In genomic region chr2:36789181-36789804, GRCh38 we compare ENCODE assay signal across 25 cellular contexts.
DNase-seq lines count a peak whose midpoint lies in the region; ATAC-seq and TF ChIP-seq lines count a peak whose summit lies in the region.
"Had no signal": no experiment of that assay in that cellular context is flagged by ENCODE, and none has a peak within 500 bp of the region (broad histone marks: within the 10 kb centered on the region; RNA-seq: fewer than 3 reads in every experiment).

No MANE protein-coding gene starts in this region.

- H3K9ac ChIP-seq in Loucy (ENCODE audit: low read depth, low read length, poor library complexity, severe bottlenecking): no peak overlapping the region

- H3K79me2 ChIP-seq in Loucy (ENCODE audit: insufficient read depth, low read length): no peaks in the 10 kb centered on the region

- H3K4me2 ChIP-seq in Loucy (ENCODE audit: low read depth, low read length, poor library complexity, severe bottlenecking): peak overlapping the region; percentile 3

- peak overlapping the region; percentile 62; the same call in 1 of the 2 replicates for H2AFZ ChIP-seq in Loucy (ENCODE audit: low read length)

- no peak overlapping the region for H3K4me3 ChIP-seq in Loucy (ENCODE audit: low read length, poor library complexity, severe bottlenecking)
- H3K4me3 ChIP-seq in tibial artery: no peak overlapping the region
- H3K4me3 ChIP-seq: left ventricle myocardium inferior, prostate gland, thyroid gland had no signal

- H3K27me3 ChIP-seq in Loucy (ENCODE audit: insufficient read depth, low read length, poor library complexity, severe bottlenecking) (no peaks in the 10 kb centered on the region), tibial artery (peaks cover 0 to 2% of the 10 kb centered on the region in 2 donors)
- H3K27me3 ChIP-seq: thyroid gland had no signal

- no peaks in the 10 kb centered on the region for H4K20me1 ChIP-seq in Loucy (ENCODE audit: insufficient read depth, low read length, poor library complexity, severe bottlenecking)

- H3K9me3 ChIP-seq in Loucy (ENCODE audit: insufficient read depth, low read depth, low read length) (no peaks in the 10 kb centered on the region), tibial artery (no peaks in the 10 kb centered on the region)
- H3K9me3 ChIP-seq: left ventricle myocardium inferior, prostate gland, thyroid gland had no signal

- H3K36me3 ChIP-seq in Loucy (ENCODE audit: insufficient read depth, low read length): no peaks in the 10 kb centered on the region
- H3K36me3 ChIP-seq in tibial artery: no peaks in the 10 kb centered on the region
- H3K36me3 ChIP-seq: left ventricle myocardium inferior, prostate gland, thyroid gland had no signal

- no peaks in the 10 kb centered on the region for H3F3A ChIP-seq in Loucy (ENCODE audit: low read depth)

- ATAC-seq in GM21423 (IDR thresholded peaks at IDR 0.05; ENCODE audit: unreplicated experiment): peak; percentile 47
- ATAC-seq: Right ventricle myocardium inferior, SK-N-SH treated with all-trans-retinoic acid at 6 μM for 48 hours had no signal

- no peaks in the 10 kb centered on the region for H3K9me2 ChIP-seq in Loucy (replicated peaks; ENCODE audit: low read depth, low read length)

- intact Hi-C loops in tibial artery (cut with DNase I; ENCODE audit: low total_unique reads): no loop called here

- H3K4me1 ChIP-seq in Loucy (ENCODE audit: insufficient read depth, low read length, poor library complexity, severe bottlenecking): peaks cover 19% of the 10 kb centered on the region
- no peaks in the 10 kb centered on the region for H3K4me1 ChIP-seq in tibial artery
- H3K4me1 ChIP-seq: left ventricle myocardium inferior, prostate gland, thyroid gland had no signal

- no peak overlapping the region for H3K27ac ChIP-seq in tibial artery
- H3K27ac ChIP-seq: left ventricle myocardium inferior, prostate gland, thyroid gland had no signal

- TF ChIP-seq CTCF in Loucy (conservative IDR thresholded peaks at IDR 0.05; ENCODE audit: low read length) (no peak), tibial artery (IDR thresholded peaks at IDR 0.05) (no peak)

- DNase-seq in GDM1 (lab: John Stamatoyannopoulos, UW): peak; percentile 29
- peak; percentile 58 for DNase-seq in left kidney (ENCODE audit: low read depth, low spot score)
- DNase-seq in tibial artery: no peak
- no peak for DNase-seq in HuH-7 (ENCODE audit: low spot score)
- DNase-seq in UCSD-AML1 (lab: John Stamatoyannopoulos, UW; ENCODE audit: unreplicated experiment): no peak
- no peak for DNase-seq in SKM-1 treated with dmso at 0.1 percent for 144 hours (lab: John Stamatoyannopoulos, UW; ENCODE audit: unreplicated experiment)
- DNase-seq: activated gamma-delta T cell treated with Interleukin-2 at 50 U/mL for 16 hours; activated T-cell treated with anti-CD3 and anti-CD28 coated beads, Interleukin-2, amount 50 U/mL, for 1 hour; CD8-positive, alpha-beta memory T cell; cerebellar nuclear complex; H7; hypothalamus; left ventricle myocardium inferior; mesendoderm; MM.1S; NCI-H1417 treated with DMSO at 0.1 percent for 48 hours; NCI-H2081; NCI-H345; NCI-H748 treated with DMSO at 0.1 percent for 48 hours; thyroid gland had no signal

Comparison
In these comparisons a context has a peak if more than half of its experiments do, and no peak if none do; other contexts are left out.
1. DNase-seq: peak in GDM1 (single experiment) and left kidney (single experiment); none in tibial artery (0 of 2), HuH-7 (single experiment), UCSD-AML1 (single experiment) and SKM-1 treated with dmso at 0.1 percent for 144 hours (single experiment).